8 cellular contexts compared by ENCODE assay signal in genomic region chr5:64768358-64769312, GRCh38.
DNase-seq lines count a peak whose midpoint lies in the region; ATAC-seq and TF ChIP-seq lines count a peak whose summit lies in the region.

Gene CWC27 (plus strand): TSS chr5:64768930. CDS start chr5:64769147, 217 bp downstream.
Gene SREK1IP1 (minus strand): TSS chr5:64768691. CDS start chr5:64768517, 174 bp downstream.

- peak within 1 kb of the TSS; percentile 82 for H3K4me3 ChIP-seq in AG09309 (ENCODE audit: control insufficient read depth, low read depth, low read length)

- H3K9me3 Mint-ChIP-seq in central memory CD8-positive, alpha-beta T cell = no peaks in the 10 kb centered on the region

- peaks cover 57% of the 10 kb centered on the region for H3K4me1 Mint-ChIP-seq in central memory CD8-positive, alpha-beta T cell

- H3K27ac Mint-ChIP-seq in central memory CD8-positive, alpha-beta T cell (ENCODE audit: low read depth) = peak within 1 kb of the TSS; percentile 98

- DNase-seq in AG09309 (ENCODE audit: low read depth) = peak; percentile 81
- peak; percentile 84 for DNase-seq in NCI-H226
- DNase-seq in activated CD4-positive, CD25-positive, alpha-beta regulatory T cell treated with anti-CD3 and anti-CD28 coated beads, Interleukin-2, amount 50 U/mL, for 16 hours (ENCODE audit: low read depth, low spot score) = peak; percentile 70
- peak; percentile 68 to 75 for DNase-seq in central memory CD8-positive, alpha-beta T cell (ENCODE audit: low spot score in 2 of 2)
- peak; percentile 95 for DNase-seq in islet precursor cell
- peak; percentile 65 to 74 (median 73) for DNase-seq in stimulated activated CD4-positive, alpha-beta T cell treated with anti-CD3 and anti-CD28 coated beads, Interleukin-12 subunit alpha, Interleukin-12 subunit beta, amount 100 ng/mL, for 48 hours (ENCODE audit: low read depth in 2 of 3, low spot score in 1 of 3)

- ATAC-seq in GM18909 (IDR thresholded peaks at IDR 0.05; ENCODE audit: poor library complexity, unreplicated experiment) = peak; percentile 98
- ATAC-seq in HG03175 (IDR thresholded peaks at IDR 0.05; ENCODE audit: unreplicated experiment) = peak; percentile 98
- ATAC-seq in central memory CD8-positive, alpha-beta T cell (replicated peaks; ENCODE audit: extremely low read depth, poor library complexity, severe bottlenecking) = peak; percentile 93

- peak; percentile 38 for TF ChIP-seq CTCF in AG09309 (IDR thresholded peaks at IDR 0.05; ENCODE audit: control insufficient read depth, insufficient read depth, low read depth, low read length, missing control alignments)

- no peaks in the 10 kb centered on the region for H3K27me3 Mint-ChIP-seq in central memory CD8-positive, alpha-beta T cell

- peaks cover 15% of the 10 kb centered on the region for H3K36me3 Mint-ChIP-seq in central memory CD8-positive, alpha-beta T cell (ENCODE audit: insufficient read depth)

- peak within 1 kb of the TSS; percentile 96 for H3K4me3 Mint-ChIP-seq in central memory CD8-positive, alpha-beta T cell

Comparison
In these comparisons a context has a peak if more than half of its experiments do, and no peak if none do; other contexts are left out.
1. Peak in every context shown above with its lines: DNase-seq, ATAC-seq and H3K4me3 ChIP-seq.